In the genomic region with DNA sequence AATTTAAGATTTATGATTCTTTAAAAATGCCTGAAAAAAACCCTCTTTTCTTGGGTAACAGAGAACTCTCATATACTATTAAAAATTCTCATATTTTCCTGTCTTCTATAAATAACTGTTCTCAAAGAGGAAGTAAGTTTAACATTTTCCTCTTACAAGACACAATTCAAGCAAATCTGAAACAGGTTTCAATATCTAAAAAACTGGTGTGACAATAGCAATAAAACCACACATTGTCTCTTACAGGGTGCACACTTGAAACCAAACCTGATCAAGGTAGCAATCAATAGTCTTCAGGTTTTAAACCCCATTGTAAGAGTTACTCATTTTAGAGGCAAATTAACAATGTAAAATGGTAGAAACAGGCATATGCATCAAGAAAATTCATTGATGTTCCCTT, we compare ENCODE assay signal across 10 cellular contexts. TPM values are rescaled to one million over a fixed set of nuclear protein-coding genes. Genes with fewer than 3 reads are reported as not detected.
DNase-seq lines count a peak whose midpoint lies in the region; ATAC-seq lines count a peak whose summit lies in the region.
"Had no signal": no experiment of that assay in that cellular context is flagged by ENCODE, and none has a peak within 500 bp of the region (broad histone marks: within the 10 kb centered on the region; RNA-seq: fewer than 3 reads in every experiment).

No MANE protein-coding gene starts in this region.

- H3K4me3 Mint-ChIP-seq in activated CD4-positive, alpha-beta T cell treated with anti-CD3 and anti-CD28 coated beads, Interleukin-2, amount 10 ng/mL, durations not matched to agents 24 days and 14 days = no peak overlapping the region
- H3K4me3 Mint-ChIP-seq in naive thymus-derived CD8-positive, alpha-beta T cell = no peak overlapping the region

- POLR2A ChIA-PET in naive thymus-derived CD8-positive, alpha-beta T cell (lab: Charles Lee) = no interaction called here

- no peaks in the 10 kb centered on the region for H3K9me3 Mint-ChIP-seq in activated CD4-positive, alpha-beta T cell treated with anti-CD3 and anti-CD28 coated beads, Interleukin-2, amount 10 ng/mL, durations not matched to agents 24 days and 14 days
- no peaks in the 10 kb centered on the region for H3K9me3 Mint-ChIP-seq in naive thymus-derived CD8-positive, alpha-beta T cell

- H3K27me3 Mint-ChIP-seq in activated CD4-positive, alpha-beta T cell treated with anti-CD3 and anti-CD28 coated beads, Interleukin-2, amount 10 ng/mL, durations not matched to agents 24 days and 14 days = no peaks in the 10 kb centered on the region
- H3K27me3 Mint-ChIP-seq in naive thymus-derived CD8-positive, alpha-beta T cell = no peaks in the 10 kb centered on the region

- peaks cover 17% of the 10 kb centered on the region for H3K4me1 Mint-ChIP-seq in activated CD4-positive, alpha-beta T cell treated with anti-CD3 and anti-CD28 coated beads, Interleukin-2, amount 10 ng/mL, durations not matched to agents 24 days and 14 days
- H3K4me1 Mint-ChIP-seq in naive thymus-derived CD8-positive, alpha-beta T cell = peaks cover 5 to 46% (median 31%) of the 10 kb centered on the region in 4 donors

- H3K36me3 Mint-ChIP-seq in activated CD4-positive, alpha-beta T cell treated with anti-CD3 and anti-CD28 coated beads, Interleukin-2, amount 10 ng/mL, durations not matched to agents 24 days and 14 days (ENCODE audit: low read depth) = peaks cover 63% of the 10 kb centered on the region
- H3K36me3 Mint-ChIP-seq in naive thymus-derived CD8-positive, alpha-beta T cell = peaks cover 5 to 91% (median 23%) of the 10 kb centered on the region in 3 donors

- peak overlapping the region; percentile 65 for H3K27ac Mint-ChIP-seq in activated CD4-positive, alpha-beta T cell treated with anti-CD3 and anti-CD28 coated beads, Interleukin-2, amount 10 ng/mL, durations not matched to agents 24 days and 14 days
- H3K27ac Mint-ChIP-seq in naive thymus-derived CD8-positive, alpha-beta T cell = peak overlapping the region in 7 of 10 donors; percentile 14 to 72 (median 61)

- ATAC-seq in GM21528 (IDR thresholded peaks at IDR 0.05; ENCODE audit: low FRiP score, unreplicated experiment) = peak; percentile 77
- peak; percentile 49 for ATAC-seq in HG03439 (IDR thresholded peaks at IDR 0.05; ENCODE audit: unreplicated experiment)
- ATAC-seq in naive thymus-derived CD8-positive, alpha-beta T cell = no peak
- no peak for ATAC-seq in GM19452 (IDR thresholded peaks at IDR 0.05; ENCODE audit: unreplicated experiment)

- intact Hi-C loops in activated CD4-positive, alpha-beta T cell treated with anti-CD3 and anti-CD28 coated beads, Interleukin-2, amount 10 ng/mL, durations not matched to agents 24 days and 14 days (cut with micrococcal nuclease) = loop anchor here (5.0 kb wide), 1 partner anchor 194 kb away; the partner anchor contains the start of gene USP33

- no peak for DNase-seq in activated CD4-positive, alpha-beta T cell treated with anti-CD3 and anti-CD28 coated beads, Interleukin-2, amount 10 ng/mL, durations not matched to agents 24 days and 14 days
- DNase-seq in activated CD4-positive, alpha-beta T cell treated with anti-CD3 and anti-CD28 coated beads, Interleukin-2, amount 50 U/mL, for 1 hour = no peak
- no peak for DNase-seq in naive thymus-derived CD8-positive, alpha-beta T cell
- DNase-seq in NCI-H187 treated with DMSO at 0.1 percent for 48 hours (lab: John Stamatoyannopoulos, UW) = no peak
- no peak for DNase-seq in RPMI8226
- DNase-seq: NCI-H2107, T-helper 1 cell had no signal

RNA-seq across cellular contexts. Expression of gene FUBP1, which starts 28.0 kb away (rescaled TPM):
- total RNA-seq in activated CD4-positive, alpha-beta T cell treated with anti-CD3 and anti-CD28 coated beads, Interleukin-2, amount 10 ng/mL, durations not matched to agents 24 days and 14 days = 278 and 284 TPM in 2 replicates
- 100 to 1,000 TPM; 241 to 249 TPM for total RNA-seq in naive thymus-derived CD8-positive, alpha-beta T cell
- polyA plus RNA-seq in naive thymus-derived CD8-positive, alpha-beta T cell = 10 to 100 TPM; 47.8 to 54.5 (median 49.0) TPM

RNA-seq across cellular contexts. Expression of gene DNAJB4, which starts 53.9 kb away (rescaled TPM):
- total RNA-seq in activated CD4-positive, alpha-beta T cell treated with anti-CD3 and anti-CD28 coated beads, Interleukin-2, amount 10 ng/mL, durations not matched to agents 24 days and 14 days = 10.3 and 11.0 TPM in 2 replicates
- total RNA-seq in naive thymus-derived CD8-positive, alpha-beta T cell = 10 to 100 TPM; 16.9 to 23.0 TPM
- polyA plus RNA-seq in naive thymus-derived CD8-positive, alpha-beta T cell = 1 to 10 TPM; 3.7 to 6.3 (median 5.8) TPM

Comparison
In these comparisons a context has a peak if more than half of its experiments do, and no peak if none do; other contexts are left out.
1. ATAC-seq: peak in GM21528 (single experiment) and HG03439 (single experiment); none in naive thymus-derived CD8-positive, alpha-beta T cell (0 of 2) and GM19452 (single experiment).